In the genomic region with DNA sequence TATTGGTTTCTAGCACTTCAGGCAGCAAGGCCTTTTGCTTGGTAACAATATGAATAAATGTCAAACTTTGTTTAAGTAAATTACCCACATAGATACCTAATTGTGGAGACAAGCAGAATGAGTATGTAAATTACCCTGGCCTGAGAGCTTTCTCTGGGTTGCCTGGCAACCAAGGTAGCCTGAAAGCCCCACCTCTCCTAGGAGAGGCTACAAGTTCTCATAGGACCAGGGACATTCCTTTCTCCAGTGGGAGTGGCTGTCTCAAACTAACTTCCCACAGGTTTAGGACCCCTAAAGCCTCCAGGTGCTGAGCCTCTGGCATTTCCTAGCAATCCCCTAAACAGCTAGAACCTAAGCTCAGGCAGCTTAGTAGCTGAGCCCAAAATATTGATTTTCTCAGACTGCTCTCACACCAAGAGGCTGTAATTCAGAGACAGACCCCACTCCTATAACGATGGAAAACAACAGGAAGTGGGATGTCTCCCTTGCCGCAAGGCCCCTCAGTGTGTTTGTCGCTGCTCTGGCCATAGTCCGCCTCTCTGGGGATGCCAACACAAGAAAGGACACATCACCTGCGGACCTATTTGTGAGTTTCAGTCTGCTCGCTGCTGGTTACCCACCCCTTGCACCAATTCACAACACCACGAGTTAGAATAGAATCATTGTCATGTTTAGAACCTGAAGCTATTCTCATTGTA, we compare ENCODE assay signal across 9 cellular contexts.
DNase-seq lines count a peak whose midpoint lies in the region; ATAC-seq, FAIRE-seq and TF ChIP-seq lines count a peak whose summit lies in the region.
"Had no signal": no experiment of that assay in that cellular context is flagged by ENCODE, and none has a peak within 500 bp of the region (broad histone marks: within the 10 kb centered on the region; RNA-seq: fewer than 3 reads in every experiment).

No MANE protein-coding gene starts in this region.

- H3K4me1 Mint-ChIP-seq in activated T-cell treated with anti-CD3 and anti-CD28 coated beads, Interleukin-2, amount 50 U/mL, for 4 hours (ENCODE audit: low read depth): no peaks in the 10 kb centered on the region

- no peaks in the 10 kb centered on the region for H3K36me3 Mint-ChIP-seq in activated T-cell treated with anti-CD3 and anti-CD28 coated beads, Interleukin-2, amount 50 U/mL, for 4 hours (ENCODE audit: insufficient read depth)

- no TSS peak for BruUV-seq in HepG2 (replicated peaks; lab: Mats Ljungman, UMichigan)

- H3K79me2 ChIP-seq in HepG2 (ENCODE audit: insufficient read depth, low read length): no peaks in the 10 kb centered on the region

- DNase-seq in HepG2 (ENCODE audit: low spot score) (no peak), heart right ventricle (no peak), upper lobe of right lung (no peak), BE2C (no peak), GM19239 (ENCODE audit: insufficient read length, low spot score) (no peak)
- no peak for DNase-seq in activated T-cell treated with anti-CD3 and anti-CD28 coated beads, Interleukin-2, amount 50 U/mL, for 4 hours

- TF ChIP-seq POLR2A in HepG2 (IDR thresholded peaks at IDR 0.05; ENCODE audit: insufficient read depth in 1 of 2, low read depth in 2 of 2, low read length in 2 of 2): no peak

- H3K4me1 ChIP-seq in liver (ENCODE audit: control insufficient read depth in 4 of 4, insufficient read depth in 4 of 4, low read length in 3 of 4) (no peaks in the 10 kb centered on the region), HepG2 (ENCODE audit: insufficient read depth, low read length) (no peaks in the 10 kb centered on the region), heart right ventricle (peaks cover 0 to 22% (median 0%) of the 10 kb centered on the region in 9 donors), upper lobe of right lung (peaks cover 18% of the 10 kb centered on the region), BE2C (no peaks in the 10 kb centered on the region)

- H4K20me1 ChIP-seq in HepG2 (ENCODE audit: insufficient read depth, low read length): no peaks in the 10 kb centered on the region

- WGBS in liver: 67% methylated on average over 7 of the region's 7 CpGs
- 89% methylated on average over 7 of the region's 7 CpGs for WGBS in HepG2 (ENCODE audit: low lambda C conversion rate)
- WGBS in heart right ventricle, 2 donors: 85 to 86% methylated on average over 7 of the region's 7 CpGs

- intact Hi-C loops in HepG2 (cut with micrococcal nuclease; ENCODE audit: unreplicated experiment) (no loop called here), heart right ventricle (cut with DNase I) (no loop called here), upper lobe of right lung (cut with DNase I) (no loop called here)

- H3K9me3 Mint-ChIP-seq in activated T-cell treated with anti-CD3 and anti-CD28 coated beads, Interleukin-2, amount 50 U/mL, for 4 hours: no peaks in the 10 kb centered on the region

- CTCF ChIA-PET in HepG2 (lab: Yijun Ruan, JAX; ENCODE audit: low intra/inter-chr PET ratio, low total read pairs): interaction anchor here (0.6 kb wide), 1 partner anchor 189 kb away, joined by 5 read pairs; no protein-coding TSS in a partner anchor

- TF ChIP-seq EP300 in HepG2 (IDR thresholded peaks at IDR 0.05; ENCODE audit: low read depth in 2 of 2, low read length in 2 of 2): no peak
- no peak for TF ChIP-seq EP300 in HepG2 (CRISPR knock-in tag; IDR thresholded peaks at IDR 0.05; ENCODE audit: borderline replicate concordance)

- in situ Hi-C loops in HepG2 (cut with HindIII; ENCODE audit: extremely low pct_ligation_motif_present, low pct_unique_long_range_greater_than_20kb): no loop called here

- H3K27me3 ChIP-seq in liver (ENCODE audit: control insufficient read depth in 4 of 4, insufficient read depth in 4 of 4, low read length in 3 of 4) (no peaks in the 10 kb centered on the region), HepG2 (ENCODE audit: control insufficient read depth in 1 of 2, insufficient read depth in 2 of 2, low read length in 2 of 2) (no peaks in the 10 kb centered on the region), heart right ventricle (no peaks in the 10 kb centered on the region), upper lobe of right lung (no peaks in the 10 kb centered on the region), BE2C (no peaks in the 10 kb centered on the region)

- no peak overlapping the region for H2AFZ ChIP-seq in HepG2 (ENCODE audit: low read length)

- H3K4me3 Mint-ChIP-seq in activated T-cell treated with anti-CD3 and anti-CD28 coated beads, Interleukin-2, amount 50 U/mL, for 4 hours: no peak overlapping the region

- H3K27me3 Mint-ChIP-seq in activated T-cell treated with anti-CD3 and anti-CD28 coated beads, Interleukin-2, amount 50 U/mL, for 4 hours (ENCODE audit: low read depth): no peaks in the 10 kb centered on the region

- no peak for TF ChIP-seq CTCF in liver (IDR thresholded peaks at IDR 0.05; ENCODE audit: low read depth, low read length, missing input control)
- TF ChIP-seq CTCF in HepG2 (CRISPR knock-in tag; IDR thresholded peaks at IDR 0.05): no peak
- no peak for TF ChIP-seq CTCF in heart right ventricle (IDR thresholded peaks at IDR 0.05)
- TF ChIP-seq CTCF in upper lobe of right lung (IDR thresholded peaks at IDR 0.05): no peak
- no peak for TF ChIP-seq CTCF in BE2C (IDR thresholded peaks at IDR 0.05; ENCODE audit: low read depth, low read length)

- H3K9ac ChIP-seq in liver (ENCODE audit: low read depth in 1 of 2, low read length in 2 of 2): no peak overlapping the region
- H3K9ac ChIP-seq in HepG2 (ENCODE audit: insufficient read depth, low read depth, low read length): no peak overlapping the region

- POLR2A ChIA-PET in HepG2 (lab: Yijun Ruan, JAX): no interaction called here

- no peak overlapping the region for H3K4me3 ChIP-seq in liver (ENCODE audit: low read depth in 1 of 3, low read length in 3 of 3)
- no peak overlapping the region for H3K4me3 ChIP-seq in HepG2 (replicated peaks in 1 of 3; ENCODE audit: insufficient read depth in 1 of 3, low read depth in 2 of 3, low read length in 3 of 3)
- H3K4me3 ChIP-seq in heart right ventricle: no peak overlapping the region
- H3K4me3 ChIP-seq in upper lobe of right lung: no peak overlapping the region
- H3K4me3 ChIP-seq in BE2C (ENCODE audit: low read depth, low read length): no peak overlapping the region

- ATAC-seq in HepG2 (no peak), HG03442 (IDR thresholded peaks at IDR 0.05; ENCODE audit: unreplicated experiment) (peak; percentile 68), heart right ventricle (peak in 1 of 8 donors; percentile 18), upper lobe of right lung (peak; percentile 53)
- no peak for ATAC-seq in activated T-cell treated with anti-CD3 and anti-CD28 coated beads, Interleukin-2, amount 50 U/mL, for 4 hours
- ATAC-seq: Panc1 had no signal

- H3K36me3 ChIP-seq in liver (ENCODE audit: control insufficient read depth in 4 of 4, insufficient read depth in 3 of 4, low read depth in 1 of 4, low read length in 3 of 4) (no peaks in the 10 kb centered on the region), HepG2 (replicated peaks in 1 of 2; ENCODE audit: control insufficient read depth in 1 of 2, insufficient read depth in 2 of 2, low read length in 2 of 2) (no peaks in the 10 kb centered on the region), heart right ventricle (no peaks in the 10 kb centered on the region), upper lobe of right lung (no peaks in the 10 kb centered on the region), BE2C (no peaks in the 10 kb centered on the region)

- no peak for FAIRE-seq in HepG2 (lab: Jason Lieb, UNC)
- no peak for FAIRE-seq in GM19239 (lab: Jason Lieb, UNC)

- H3K9me3 ChIP-seq in liver (ENCODE audit: control insufficient read depth in 4 of 4, low read length in 3 of 4) (no peaks in the 10 kb centered on the region), HepG2 (ENCODE audit: low read length) (no peaks in the 10 kb centered on the region), heart right ventricle (no peaks in the 10 kb centered on the region), upper lobe of right lung (no peaks in the 10 kb centered on the region), BE2C (no peaks in the 10 kb centered on the region)

- no peak overlapping the region for H3K4me2 ChIP-seq in HepG2 (ENCODE audit: low read depth, low read length)

- no peak for TF ChIP-seq RAD21 in liver (IDR thresholded peaks at IDR 0.05)
- TF ChIP-seq RAD21 in HepG2 (CRISPR knock-in tag; IDR thresholded peaks at IDR 0.05): no peak

- H3K27ac ChIP-seq in liver (ENCODE audit: low read depth in 1 of 2, low read length in 2 of 2) (peak overlapping the region; percentile 19 to 32), HepG2 (ENCODE audit: extremely low read length, insufficient read depth, low read length) (no peak overlapping the region), heart right ventricle (peak overlapping the region in 7 of 10 donors; percentile 8 to 88 (median 36)), upper lobe of right lung (peak overlapping the region; percentile 77)

TF ChIP-seq in liver, 16 proteins besides CTCF, POLR2A, EP300 and RAD21 (continues in another document):
- TF ChIP-seq YY1 (IDR thresholded peaks at IDR 0.05): no peak

TF ChIP-seq in HepG2, 621 proteins besides CTCF, POLR2A, EP300 and RAD21:
- TF ChIP-seq ZNF891 (CRISPR knock-in tag; IDR thresholded peaks at IDR 0.05) (no peak), ZNF12 (CRISPR knock-in tag; IDR thresholded peaks at IDR 0.05) (no peak)
- TF ChIP-seq, protein P1, sequence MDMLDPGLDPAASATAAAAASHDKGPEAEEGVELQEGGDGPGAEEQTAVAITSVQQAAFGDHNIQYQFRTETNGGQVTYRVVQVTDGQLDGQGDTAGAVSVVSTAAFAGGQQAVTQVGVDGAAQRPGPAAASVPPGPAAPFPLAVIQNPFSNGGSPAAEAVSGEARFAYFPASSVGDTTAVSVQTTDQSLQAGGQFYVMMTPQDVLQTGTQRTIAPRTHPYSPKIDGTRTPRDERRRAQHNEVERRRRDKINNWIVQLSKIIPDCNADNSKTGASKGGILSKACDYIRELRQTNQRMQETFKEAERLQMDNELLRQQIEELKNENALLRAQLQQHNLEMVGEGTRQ (IDR thresholded peaks at IDR 0.05; ENCODE audit: low read depth, low read length): no peak
- TF ChIP-seq, protein P1 (CRISPR knock-in tag; IDR thresholded peaks at IDR 0.05; ENCODE audit: borderline replicate concordance): no peak
- TF ChIP-seq, protein P2, sequence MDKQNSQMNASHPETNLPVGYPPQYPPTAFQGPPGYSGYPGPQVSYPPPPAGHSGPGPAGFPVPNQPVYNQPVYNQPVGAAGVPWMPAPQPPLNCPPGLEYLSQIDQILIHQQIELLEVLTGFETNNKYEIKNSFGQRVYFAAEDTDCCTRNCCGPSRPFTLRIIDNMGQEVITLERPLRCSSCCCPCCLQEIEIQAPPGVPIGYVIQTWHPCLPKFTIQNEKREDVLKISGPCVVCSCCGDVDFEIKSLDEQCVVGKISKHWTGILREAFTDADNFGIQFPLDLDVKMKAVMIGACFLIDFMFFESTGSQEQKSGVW (CRISPR knock-in tag; IDR thresholded peaks at IDR 0.05; ENCODE audit: borderline replicate concordance): no peak

Comparison
In these comparisons a context has a peak if more than half of its experiments do, and no peak if none do; other contexts are left out.
1. ATAC-seq: peak in HG03442 (single experiment) and upper lobe of right lung (single experiment); none in HepG2 (single experiment) and activated T-cell treated with anti-CD3 and anti-CD28 coated beads, Interleukin-2, amount 50 U/mL, for 4 hours (0 of 2).